1 cellular context compared by ENCODE assay signal in the genomic region with DNA sequence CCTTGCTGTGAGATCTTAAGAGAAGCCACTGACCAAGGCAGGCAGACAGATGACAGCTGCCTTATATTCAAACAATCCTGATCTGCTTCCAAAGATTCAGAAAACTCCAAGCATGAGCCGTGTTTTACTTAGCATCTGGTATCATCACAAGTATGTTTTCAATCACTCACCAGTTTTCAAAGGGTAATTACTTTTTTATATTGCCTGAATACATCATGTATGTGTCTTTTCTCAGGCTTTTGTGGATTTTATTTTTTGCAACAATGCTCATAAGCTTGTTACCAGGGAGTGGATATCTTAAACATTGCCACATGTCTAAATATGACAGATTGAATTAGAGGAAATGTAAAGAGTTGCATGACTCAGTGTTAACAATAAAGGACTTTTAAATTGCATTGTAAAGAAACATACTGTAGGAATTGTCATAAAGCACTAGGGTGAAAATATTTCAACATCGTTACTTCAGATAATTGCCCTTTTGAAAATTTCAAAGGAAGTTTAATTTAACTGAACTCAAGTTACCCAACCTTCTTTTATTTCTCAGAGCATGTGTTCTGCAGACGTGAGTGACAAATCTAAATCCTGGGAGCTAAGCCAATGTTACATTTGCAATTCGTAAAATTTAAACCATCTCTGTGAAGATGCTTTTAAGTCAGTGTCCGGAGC.
A peak's percentile ranks its signal among the peaks of the same experiment; 100 is the strongest.
TF ChIP-seq lines count a peak whose summit lies in the region.

No MANE protein-coding gene starts in this region.

TF ChIP-seq in A549, 52 proteins besides CTCF, POLR2A, EP300 and RAD21 (continued from another document):
- TF ChIP-seq BCL3 (IDR thresholded peaks at IDR 0.05) (peak; percentile 67; the same call in 1 of the 3 replicates), ESRRA (IDR thresholded peaks at IDR 0.05; ENCODE audit: borderline replicate concordance, low read length) (no peak), PBX3 (IDR thresholded peaks at IDR 0.05) (no peak), SREBF2 (IDR thresholded peaks at IDR 0.05) (no peak), HEYL (CRISPR knock-in tag; IDR thresholded peaks at IDR 0.05) (no peak)
